In the genomic region with DNA sequence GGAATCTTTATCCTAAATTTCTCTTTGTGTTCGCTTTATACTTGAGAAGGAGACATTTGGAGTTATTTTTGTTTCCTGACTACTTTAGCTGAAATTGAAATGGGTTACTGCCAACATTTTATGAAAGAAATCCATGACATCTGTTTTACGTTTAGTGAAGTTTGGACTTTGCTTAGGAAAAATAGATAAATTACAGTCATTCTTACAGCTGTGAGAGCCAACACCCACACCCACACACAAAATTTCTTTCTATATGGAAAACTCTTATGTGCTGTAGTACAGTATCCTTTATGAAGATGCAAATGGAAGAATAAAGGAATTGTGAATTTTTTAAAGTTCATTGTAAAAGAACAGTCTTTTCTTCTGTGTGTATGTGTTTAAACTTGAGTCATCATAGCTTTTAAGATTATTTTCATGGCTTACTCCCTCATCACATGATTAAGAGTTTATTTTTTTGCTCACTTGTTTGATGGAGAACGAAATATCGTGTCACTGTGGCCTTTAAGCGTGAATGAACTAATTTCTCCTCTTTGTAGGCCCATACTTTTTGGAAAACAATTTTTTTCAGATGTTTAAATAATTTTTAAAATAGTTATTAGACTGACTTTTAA, we compare ENCODE assay signal across 18 cellular contexts. TPM values are rescaled to one million over a fixed set of nuclear protein-coding genes. Genes with fewer than 3 reads are reported as not detected.
A peak's percentile ranks its signal among the peaks of the same experiment; 100 is the strongest.
DNase-seq lines count a peak whose midpoint lies in the region; ATAC-seq and TF ChIP-seq lines count a peak whose summit lies in the region.
"Had no signal": no experiment of that assay in that cellular context is flagged by ENCODE, and none has a peak within 500 bp of the region (broad histone marks: within the 10 kb centered on the region; RNA-seq: fewer than 3 reads in every experiment).

No MANE protein-coding gene starts in this region.

- H3K4me3 ChIP-seq in A673 (ENCODE audit: low read depth, low read length, poor library complexity, severe bottlenecking) = no peak overlapping the region
- peak overlapping the region in 1 of 2 donors; percentile 17 for H3K4me3 ChIP-seq in ascending aorta
- no peak overlapping the region for H3K4me3 ChIP-seq in heart right ventricle
- no peak overlapping the region for H3K4me3 ChIP-seq in rectal smooth muscle tissue (ENCODE audit: low read length)
- no peak overlapping the region for H3K4me3 ChIP-seq in adrenal gland
- H3K4me3 ChIP-seq: A549 had no signal

- TF ChIP-seq CTCF in A673 (conservative IDR thresholded peaks at IDR 0.05; ENCODE audit: low read depth, low read length) = no peak
- no peak for TF ChIP-seq CTCF in ascending aorta (IDR thresholded peaks at IDR 0.05)
- no peak for TF ChIP-seq CTCF in heart right ventricle (IDR thresholded peaks at IDR 0.05)
- TF ChIP-seq CTCF in adrenal gland (IDR thresholded peaks at IDR 0.05) = no peak
- no peak for TF ChIP-seq CTCF in progenitor cell of endocrine pancreas (IDR thresholded peaks at IDR 0.05; ENCODE audit: unreplicated experiment)

- no TSS peak for BruUV-seq in A673 (replicated peaks; lab: Mats Ljungman, UMichigan)

- 69 to 72% methylated on average over 5 of the region's 5 CpGs for WGBS in heart right ventricle, 2 donors
- WGBS in adrenal gland, 4 donors = 62 to 79% (median 73%) methylated on average over 5 of the region's 5 CpGs

- H3K27me3 Mint-ChIP-seq in progenitor cell of endocrine pancreas = no peaks in the 10 kb centered on the region
- H3K27me3 Mint-ChIP-seq: activated CD4-positive, alpha-beta T cell treated with anti-CD3 and anti-CD28 coated beads for 36 hours had no signal

- H3K4me1 ChIP-seq in A673 (ENCODE audit: insufficient read depth, low read length, poor library complexity, severe bottlenecking) = peaks cover 14% of the 10 kb centered on the region
- H3K4me1 ChIP-seq in ascending aorta = peaks cover 0 to 16% of the 10 kb centered on the region in 2 donors
- H3K4me1 ChIP-seq in heart right ventricle = peaks cover 0 to 22% (median 0%) of the 10 kb centered on the region in 9 donors
- peaks cover 2% of the 10 kb centered on the region for H3K4me1 ChIP-seq in rectal smooth muscle tissue (ENCODE audit: control insufficient read depth, insufficient read depth, low read length)
- no peaks in the 10 kb centered on the region for H3K4me1 ChIP-seq in adrenal gland (replicated peaks in 1 of 2)
- H3K4me1 ChIP-seq: A549 had no signal

- H3K27me3 ChIP-seq in A673 (replicated peaks; ENCODE audit: insufficient read depth, low read depth, low read length, poor library complexity) (no peaks in the 10 kb centered on the region), ascending aorta (no peaks in the 10 kb centered on the region), heart right ventricle (no peaks in the 10 kb centered on the region), rectal smooth muscle tissue (ENCODE audit: control insufficient read depth, insufficient read depth, low read length) (no peaks in the 10 kb centered on the region), adrenal gland (no peaks in the 10 kb centered on the region)

- H3K4me1 Mint-ChIP-seq in progenitor cell of endocrine pancreas (ENCODE audit: low read depth) = no peaks in the 10 kb centered on the region
- H3K4me1 Mint-ChIP-seq: neural crest cell had no signal

- H3K9me3 Mint-ChIP-seq in progenitor cell of endocrine pancreas (ENCODE audit: low read depth) = peaks cover 14% of the 10 kb centered on the region

- POLR2A ChIA-PET in A673 (lab: Charles Lee; ENCODE audit: low non-redundant PET) = no interaction called here

- H3K36me3 ChIP-seq in A673 (ENCODE audit: insufficient read depth, low read length, poor library complexity, severe bottlenecking) = peaks cover 5% of the 10 kb centered on the region
- H3K36me3 ChIP-seq in ascending aorta = no peaks in the 10 kb centered on the region
- H3K36me3 ChIP-seq in heart right ventricle = peaks cover 0 to 31% (median 0%) of the 10 kb centered on the region in 9 donors
- H3K36me3 ChIP-seq in rectal smooth muscle tissue (ENCODE audit: control insufficient read depth, insufficient read depth, low read length) = no peaks in the 10 kb centered on the region
- H3K36me3 ChIP-seq in adrenal gland (replicated peaks in 1 of 2) = no peaks in the 10 kb centered on the region

- no peak for TF ChIP-seq POLR2A in adrenal gland (IDR thresholded peaks at IDR 0.05)

- H3K9me3 ChIP-seq in A673 (ENCODE audit: low read depth, low read length, poor library complexity, severe bottlenecking) = no peaks in the 10 kb centered on the region
- peaks cover 7 to 15% of the 10 kb centered on the region in 2 donors for H3K9me3 ChIP-seq in ascending aorta
- peaks cover 0 to 16% (median 6%) of the 10 kb centered on the region in 11 donors for H3K9me3 ChIP-seq in heart right ventricle
- no peaks in the 10 kb centered on the region for H3K9me3 ChIP-seq in adrenal gland (replicated peaks in 1 of 3)
- H3K9me3 ChIP-seq: A549 had no signal

- no peak overlapping the region for H3K4me3 Mint-ChIP-seq in progenitor cell of endocrine pancreas (ENCODE audit: low read depth)
- H3K4me3 Mint-ChIP-seq: activated CD4-positive, alpha-beta T cell treated with anti-CD3 and anti-CD28 coated beads for 36 hours; neural crest cell had no signal

- H3K36me3 Mint-ChIP-seq in progenitor cell of endocrine pancreas (ENCODE audit: insufficient read depth) = peaks cover 12% of the 10 kb centered on the region

- CTCF ChIA-PET in A673 (lab: Charles Lee) = no interaction called here

- intact Hi-C loops in A673 (cut with micrococcal nuclease; ENCODE audit: unreplicated experiment) = no loop called here
- intact Hi-C loops in ascending aorta (cut with DNase I) = loop anchor here (2.0 to 5.0 kb wide), 2 partner anchors 42 to 187 kb away; no protein-coding TSS in a partner anchor
- intact Hi-C loops in heart right ventricle (cut with DNase I) = no loop called here
- intact Hi-C loops in adrenal gland (cut with DNase I) = no loop called here

- no peak overlapping the region for H3K27ac Mint-ChIP-seq in progenitor cell of endocrine pancreas
- H3K27ac Mint-ChIP-seq: activated CD4-positive, alpha-beta T cell treated with anti-CD3 and anti-CD28 coated beads for 36 hours had no signal

- ATAC-seq in heart right ventricle = peak in 6 of 8 donors; percentile 64 to 79 (median 75)
- ATAC-seq: A549; activated CD4-positive, alpha-beta T cell treated with anti-CD3 and anti-CD28 coated beads for 36 hours had no signal

- DNase-seq in A673 (ENCODE audit: low spot score) (peak; percentile 13), ascending aorta (ENCODE audit: low spot score in 2 of 2) (no peak), heart right ventricle (no peak), activated gamma-delta T cell (lab: John Stamatoyannopoulos, UW) (no peak), adrenal gland (no peak), progenitor cell of endocrine pancreas (ENCODE audit: low spot score, unreplicated experiment) (no peak)
- no peak for DNase-seq in stimulated activated CD4-positive, alpha-beta T cell treated with anti-CD3 and anti-CD28 coated beads, Interleukin-12 subunit alpha, Interleukin-12 subunit beta, amount 100 ng/mL, for 4 hours
- DNase-seq: activated CD4-positive, alpha-beta T cell treated with anti-CD3 and anti-CD28 coated beads for 36 hours; activated effector memory CD4-positive, alpha-beta T cell treated with anti-CD3 and anti-CD28 coated beads, Interleukin-2, amount 50 U/mL, for 16 hours; cortex of kidney; DMS79 treated with DMSO at 0.1 percent for 48 hours; NCI-H2029; stimulated activated naive CD4-positive, alpha-beta T cell; SW 1271 had no signal

- H3K27ac ChIP-seq in A673 (ENCODE audit: low read depth, low read length, poor library complexity, severe bottlenecking) = peak overlapping the region; percentile 8
- H3K27ac ChIP-seq in ascending aorta = peak overlapping the region; percentile 77 to 85
- peak overlapping the region in 9 of 10 donors; percentile 3 to 86 (median 70) for H3K27ac ChIP-seq in heart right ventricle
- peak overlapping the region; percentile 68 for H3K27ac ChIP-seq in rectal smooth muscle tissue (ENCODE audit: low read depth, low read length)
- peak overlapping the region in 1 of 5 donors; percentile 38 for H3K27ac ChIP-seq in adrenal gland
- H3K27ac ChIP-seq: A549, KMS-11 had no signal

- no peak overlapping the region for H3K9ac ChIP-seq in rectal smooth muscle tissue (ENCODE audit: low read length)
- H3K9ac ChIP-seq: KMS-11 had no signal

RNA-seq across cellular contexts. Expression of a gene that starts 24.5 kb away (rescaled TPM):
- 15.6 and 17.4 TPM in 2 replicates for total RNA-seq in A673 (2021)
- 0.43 TPM for total RNA-seq in ascending aorta
- 1 to 10 TPM; 1.3 to 5.2 (median 3.1) TPM for total RNA-seq in heart right ventricle
- polyA plus RNA-seq in heart right ventricle = 1 to 10 TPM; 1.3 to 1.4 TPM
- total RNA-seq in adrenal gland = 1 to 10 TPM; 1.1 to 7.2 (median 3.1) TPM
- 1 to 10 TPM; 1.8 to 9.4 (median 2.2) TPM for polyA plus RNA-seq in adrenal gland
- 5.0 and 6.9 TPM in 2 replicates for total RNA-seq in progenitor cell of endocrine pancreas

RNA-seq across cellular contexts. Expression of a gene that starts 25.1 kb away (rescaled TPM):
- total RNA-seq in A673 (2021) (53.4 and 59.7 TPM in 2 replicates), ascending aorta (11.5 TPM), heart right ventricle (10 to 100 TPM; 12.6 to 19.1 (median 15.0) TPM), adrenal gland (10 to 100 TPM; 13.3 to 38.7 (median 30.6) TPM), progenitor cell of endocrine pancreas (37.7 and 38.3 TPM in 2 replicates)
- polyA plus RNA-seq in heart right ventricle (10 to 100 TPM in 1 of 2 donors, 1 to 10 TPM in 1; 9.1 to 27.4 TPM), adrenal gland (10 to 100 TPM; 33.7 to 55.3 (median 48.7) TPM)

RNA-seq across cellular contexts. Expression of a gene that starts 54.1 kb away (rescaled TPM):
- total RNA-seq in A673 (2021) (0.44 and 0.95 TPM in 2 replicates), ascending aorta (156 TPM), heart right ventricle (10 to 100 TPM in 7 of 10 donors, 1 to 10 TPM in 3; 2.2 to 25.9 (median 13.0) TPM), adrenal gland (10 to 100 TPM in 5 of 8 donors, 1 to 10 TPM in 3; 3.0 to 33.2 (median 14.4) TPM), progenitor cell of endocrine pancreas (not detected in 2 replicates)
- polyA plus RNA-seq in heart right ventricle (1 to 10 TPM; 3.5 to 4.2 TPM), adrenal gland (10 to 100 TPM in 2 of 3 donors, 1 to 10 TPM in 1; 7.7 to 21.1 (median 13.9) TPM)
- total RNA-seq: activated CD4-positive, alpha-beta T cell treated with anti-CD3 and anti-CD28 coated beads for 36 hours; neural crest cell had no signal
- polyA plus RNA-seq: A549 had no signal

RNA-seq across cellular contexts. Expression of a gene that starts 56.7 kb away (rescaled TPM):
- total RNA-seq in A673 (2021) (273 and 315 TPM in 2 replicates), ascending aorta (44.4 TPM), heart right ventricle (10 to 100 TPM; 48.0 to 79.6 (median 62.7) TPM), adrenal gland (100 to 1,000 TPM in 2 of 8 donors, 10 to 100 TPM in 6; 55.5 to 122 (median 80.1) TPM), progenitor cell of endocrine pancreas (170 and 186 TPM in 2 replicates)
- polyA plus RNA-seq in heart right ventricle (10 to 100 TPM in 1 of 2 donors, 1 to 10 TPM in 1; 9.0 to 54.7 TPM), adrenal gland (100 to 1,000 TPM in 1 of 3 donors, 10 to 100 TPM in 2; 16.8 to 152 (median 19.2) TPM)
